Comparison of ENCODE assay signal across 21 cellular contexts in genomic region chrX:54320067-54320466, GRCh38. TPM values are rescaled to one million over a fixed set of nuclear protein-coding genes. Genes with fewer than 3 reads are reported as not detected.
DNase-seq lines count a peak whose midpoint lies in the region; ATAC-seq, FAIRE-seq and TF ChIP-seq lines count a peak whose summit lies in the region.
"Had no signal": no experiment of that assay in that cellular context is flagged by ENCODE, and none has a peak within 500 bp of the region (broad histone marks: within the 10 kb centered on the region; RNA-seq: fewer than 3 reads in every experiment).

No MANE protein-coding gene starts in this region.

- no peak for TF ChIP-seq CTCF in 22Rv1 (IDR thresholded peaks at IDR 0.05)
- TF ChIP-seq CTCF in VCaP (conservative IDR thresholded peaks at IDR 0.05), result no peak
- no peak for TF ChIP-seq CTCF in stomach (IDR thresholded peaks at IDR 0.05)

- no peak for TF ChIP-seq EP300 in stomach (IDR thresholded peaks at IDR 0.05)

- no peak overlapping the region for H3K4me3 ChIP-seq in stomach

- H3K27me3 ChIP-seq in stomach, result no peaks in the 10 kb centered on the region
- H3K27me3 ChIP-seq: BE2C had no signal

- H3K4me1 ChIP-seq in stomach, result peaks cover 0 to 4% (median 0%) of the 10 kb centered on the region in 4 donors
- H3K4me1 ChIP-seq: BE2C, Caco-2 had no signal

- DNase-seq in left colon (no peak), stomach (no peak)
- DNase-seq in stimulated activated naive CD4-positive, alpha-beta T cell treated with Interleukin-2 at 50 U/mL for 16 hours (lab: John Stamatoyannopoulos, UW), result no peak
- no peak for DNase-seq in NK-92 treated with Interleukin-12 subunit alpha and Interleukin-12 subunit beta, amount 100 ng/mL, for 24 hours (lab: John Stamatoyannopoulos, UW)
- DNase-seq in stimulated activated CD8-positive, alpha-beta memory T cell treated with anti-CD3 and anti-CD28 coated beads, Interleukin-4, amount 100 ng/mL, for 48 hours, result no peak
- DNase-seq: ACHN; BE2C; C1 segment of cervical spinal cord; Caco-2; CD4-positive, alpha-beta T cell; GDM1; GOT3; H7; HFFc6 had no signal

- intact Hi-C loops in left colon (cut with DNase I, micrococcal nuclease), result no loop called here
- intact Hi-C loops in stomach (cut with DNase I; ENCODE audit: low total_unique reads), result no loop called here

- ATAC-seq in left colon, result peak; percentile 72
- ATAC-seq: HCT116, HepG2 had no signal

- 35 to 64% (median 56%) methylated on average over 1 of the region's 1 CpG for WGBS in stomach, 5 donors

- H3K27ac ChIP-seq in 22Rv1 (peak overlapping the region; percentile 44), VCaP (peak overlapping the region; percentile 32), stomach (no peak overlapping the region)

- H3K36me3 ChIP-seq in stomach, result no peaks in the 10 kb centered on the region
- H3K36me3 ChIP-seq: BE2C had no signal

- no peaks in the 10 kb centered on the region for H3K9me3 ChIP-seq in stomach
- H3K9me3 ChIP-seq: BE2C, Caco-2 had no signal

- no peak for TF ChIP-seq POLR2A in stomach (IDR thresholded peaks at IDR 0.05)

- peak; percentile 34 for FAIRE-seq in G401.6 (lab: Jason Lieb, UNC)
- FAIRE-seq: D721Med, GM12892, HepG2 had no signal

RNA-seq across cellular contexts. Expression of gene WNK3, which starts 37.8 kb away (rescaled TPM):
- total RNA-seq in left colon (under 1 TPM; 0.06 to 0.61 TPM), stomach (1 to 10 TPM in 3 of 5 donors, under 1 TPM in 1, not detected in 1; 0.58 to 4.0 (median 3.3) TPM)
- under 1 TPM; 0.18 to 0.62 (median 0.31) TPM for polyA plus RNA-seq in stomach
- total RNA-seq: Caco-2, HFFc6 had no signal

Comparison
In these comparisons a context has a peak if more than half of its experiments do, and no peak if none do; other contexts are left out.
1. H3K27ac ChIP-seq: peak in 22Rv1 (single experiment) and VCaP (single experiment); none in stomach (0 of 5).